8 cellular contexts compared by ENCODE assay signal in genomic region chr2:88874063-88874657, GRCh38.
DNase-seq lines count a peak whose midpoint lies in the region; ATAC-seq and TF ChIP-seq lines count a peak whose summit lies in the region.

No MANE protein-coding gene starts in this region.

- H3K9me3 Mint-ChIP-seq in activated T-cell treated with anti-CD3 and anti-CD28 coated beads, Interleukin-2, amount 50 U/mL, for 24 hours: no peaks in the 10 kb centered on the region
- peaks cover 6% of the 10 kb centered on the region for H3K9me3 Mint-ChIP-seq in WTC11

- no peaks in the 10 kb centered on the region for H3K27me3 ChIP-seq in endocrine pancreas (ENCODE audit: control insufficient read depth, insufficient read depth, low read length)
- H3K27me3 ChIP-seq in transverse colon: peaks cover 12% of the 10 kb centered on the region

- no peak overlapping the region for H3K27ac Mint-ChIP-seq in activated T-cell treated with anti-CD3 and anti-CD28 coated beads, Interleukin-2, amount 50 U/mL, for 24 hours
- no peak overlapping the region for H3K27ac Mint-ChIP-seq in WTC11

- H3K4me3 Mint-ChIP-seq in activated T-cell treated with anti-CD3 and anti-CD28 coated beads, Interleukin-2, amount 50 U/mL, for 24 hours: no peak overlapping the region
- H3K4me3 Mint-ChIP-seq in WTC11: no peak overlapping the region

- no peaks in the 10 kb centered on the region for H3K4me1 Mint-ChIP-seq in activated T-cell treated with anti-CD3 and anti-CD28 coated beads, Interleukin-2, amount 50 U/mL, for 24 hours (ENCODE audit: low read depth)
- H3K4me1 Mint-ChIP-seq in WTC11: peaks cover 7% of the 10 kb centered on the region

- H3K9ac ChIP-seq in endocrine pancreas (ENCODE audit: control insufficient read depth, insufficient read depth, low read length): no peak overlapping the region

- DNase-seq in activated T-cell treated with anti-CD3 and anti-CD28 coated beads for 24 hours (ENCODE audit: low read depth) (peak; percentile 40), NCI-H2029 (lab: John Stamatoyannopoulos, UW) (peak; percentile 56), WTC11 (ENCODE audit: low spot score) (peak; percentile 26), myocyte (ENCODE audit: low read depth) (peak; percentile 69), transverse colon (no peak)
- no peak for DNase-seq in activated T-cell treated with anti-CD3 and anti-CD28 coated beads, Interleukin-2, amount 50 U/mL, for 24 hours

- H3K4me1 ChIP-seq in endocrine pancreas (ENCODE audit: control insufficient read depth, insufficient read depth, low read length) (peaks cover 4% of the 10 kb centered on the region), transverse colon (peaks cover 0 to 3% (median 0%) of the 10 kb centered on the region in 4 donors)

- CTCF ChIA-PET in WTC11 (lab: Charles Lee): interaction anchor here (0.8 to 2.5 kb wide), 3 partner anchors 42 to 63 kb away, joined by 3 to 14 read pairs (median 3); no protein-coding TSS in a partner anchor

- no peaks in the 10 kb centered on the region for H3K9me3 ChIP-seq in endocrine pancreas (ENCODE audit: control insufficient read depth, low read length)
- H3K9me3 ChIP-seq in transverse colon: no peaks in the 10 kb centered on the region

- TF ChIP-seq CTCF in WTC11 (IDR thresholded peaks at IDR 0.05): peak; percentile 56
- peak; percentile 65 to 71 (median 67) for TF ChIP-seq CTCF in transverse colon (IDR thresholded peaks at IDR 0.05)

- peaks cover 3% of the 10 kb centered on the region for H3K27me3 Mint-ChIP-seq in activated T-cell treated with anti-CD3 and anti-CD28 coated beads, Interleukin-2, amount 50 U/mL, for 24 hours
- no peaks in the 10 kb centered on the region; the same call in 1 of the 2 replicates for H3K27me3 Mint-ChIP-seq in WTC11 (ENCODE audit: low read depth)

- POLR2A ChIA-PET in WTC11 (lab: Charles Lee): no interaction called here

- no peak overlapping the region for H3K27ac ChIP-seq in transverse colon

- H3K4me3 ChIP-seq in endocrine pancreas (ENCODE audit: control insufficient read depth, insufficient read depth, low read length): peak overlapping the region; percentile 68
- no peak overlapping the region for H3K4me3 ChIP-seq in transverse colon

- H3K36me3 Mint-ChIP-seq in activated T-cell treated with anti-CD3 and anti-CD28 coated beads, Interleukin-2, amount 50 U/mL, for 24 hours (ENCODE audit: low read depth): no peaks in the 10 kb centered on the region
- no peaks in the 10 kb centered on the region for H3K36me3 Mint-ChIP-seq in WTC11

- intact Hi-C loops in transverse colon (cut with DNase I; ENCODE audit: low total_unique reads): no loop called here

- no peaks in the 10 kb centered on the region for H3K36me3 ChIP-seq in endocrine pancreas (ENCODE audit: control insufficient read depth, insufficient read depth, low read length)
- H3K36me3 ChIP-seq in transverse colon: no peaks in the 10 kb centered on the region

- ATAC-seq in WTC11 (peak; percentile 71), HG02840 (IDR thresholded peaks at IDR 0.05; ENCODE audit: low FRiP score, unreplicated experiment) (no peak)

- in situ Hi-C loops in transverse colon (cut with MboI; ENCODE audit: low pct_ligation_motif_present in 1 of 4, low pct_unique_long_range_greater_than_20kb in 1 of 4, low sequenced_read_pairs in 3 of 4): no loop called here

- no peak for TF ChIP-seq EP300 in transverse colon (IDR thresholded peaks at IDR 0.05; ENCODE audit: low read depth)

- WGBS in transverse colon (ENCODE audit: low coverage in 1 of 2), 2 donors: 23 to 26% methylated on average over 4 of the region's 4 CpGs

- TF ChIP-seq POLR2A in transverse colon (IDR thresholded peaks at IDR 0.05): no peak

TF ChIP-seq in WTC11, 78 proteins besides CTCF, POLR2A, EP300 and RAD21 (continues in another document):
- TF ChIP-seq OVOL2 (CRISPR knock-in tag; IDR thresholded peaks at IDR 0.05; ENCODE audit: borderline replicate concordance) (no peak), TEAD4 (CRISPR knock-in tag; IDR thresholded peaks at IDR 0.05) (no peak), ARID4B (CRISPR knock-in tag; IDR thresholded peaks at IDR 0.05; ENCODE audit: borderline replicate concordance) (no peak), NFYB (CRISPR knock-in tag; conservative IDR thresholded peaks at IDR 0.05; ENCODE audit: low read depth) (no peak), ZNF317 (CRISPR knock-in tag; IDR thresholded peaks at IDR 0.05; ENCODE audit: borderline replicate concordance, low read depth) (no peak), ATF3 (CRISPR knock-in tag; conservative IDR thresholded peaks at IDR 0.05) (no peak), SMAD4 (CRISPR knock-in tag; IDR thresholded peaks at IDR 0.05) (no peak), MYBL2 (CRISPR knock-in tag; IDR thresholded peaks at IDR 0.05) (no peak), ATF2 (CRISPR knock-in tag; IDR thresholded peaks at IDR 0.05; ENCODE audit: borderline replicate concordance, low read depth) (no peak), ZNF281 (CRISPR knock-in tag; IDR thresholded peaks at IDR 0.05) (no peak), NR2C2 (CRISPR knock-in tag; IDR thresholded peaks at IDR 0.05) (no peak), IRF2 (CRISPR knock-in tag; IDR thresholded peaks at IDR 0.05; ENCODE audit: borderline replicate concordance, low read depth) (no peak)

Comparison
In these comparisons a context has a peak if more than half of its experiments do, and no peak if none do; other contexts are left out.
1. DNase-seq: peak in activated T-cell treated with anti-CD3 and anti-CD28 coated beads for 24 hours (single experiment), NCI-H2029 (single experiment), WTC11 (single experiment) and myocyte (single experiment); none in activated T-cell treated with anti-CD3 and anti-CD28 coated beads, Interleukin-2, amount 50 U/mL, for 24 hours (single experiment) and transverse colon (single experiment).